1 cellular context compared by ENCODE assay signal in the genomic region with DNA sequence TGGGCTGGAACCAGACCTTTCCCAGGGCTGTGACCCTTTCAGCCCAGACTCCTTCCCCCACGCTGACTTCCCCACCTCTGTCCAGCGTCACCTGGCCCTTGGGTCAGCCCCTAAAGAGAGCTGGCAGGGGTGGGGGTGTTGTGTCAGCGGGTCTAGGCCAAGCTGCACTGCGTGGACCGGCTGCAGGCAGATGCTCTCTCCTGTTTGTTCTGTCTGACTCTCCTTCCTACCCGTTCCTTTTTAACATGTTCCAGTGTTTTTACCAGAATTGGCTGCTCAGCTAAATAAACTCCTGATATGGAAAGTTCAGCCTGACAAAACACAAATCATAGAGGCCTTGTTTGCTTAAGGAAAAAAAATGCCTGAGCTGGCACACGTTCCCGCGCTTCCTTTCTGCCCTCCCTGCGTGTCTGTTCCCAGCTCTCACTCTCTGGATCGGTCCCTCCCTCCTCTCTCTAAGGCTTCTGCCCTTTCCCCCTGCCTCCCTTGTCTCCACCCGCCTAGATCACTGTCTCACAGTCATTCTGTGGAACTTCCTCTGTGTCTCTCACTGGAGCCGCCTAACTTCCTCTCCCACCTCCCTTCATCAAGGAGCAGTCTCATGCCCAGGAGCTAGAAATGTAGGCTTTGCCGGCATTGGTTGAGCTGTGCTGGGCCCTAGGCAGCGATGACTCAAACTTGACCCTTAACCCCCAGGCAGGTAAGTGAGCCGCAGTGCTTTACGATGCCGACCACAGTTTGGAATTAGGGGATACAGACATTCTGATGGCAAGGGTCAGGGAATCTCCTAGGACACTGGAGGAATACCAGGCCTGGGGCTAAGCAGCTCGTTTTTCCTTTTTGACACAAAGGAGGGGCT.
TF ChIP-seq lines count a peak whose summit lies in the region.

No MANE protein-coding gene starts in this region.

TF ChIP-seq in WTC11, 78 proteins besides CTCF, POLR2A, EP300 and RAD21 (continued from another document):
- TF ChIP-seq, protein P1, sequence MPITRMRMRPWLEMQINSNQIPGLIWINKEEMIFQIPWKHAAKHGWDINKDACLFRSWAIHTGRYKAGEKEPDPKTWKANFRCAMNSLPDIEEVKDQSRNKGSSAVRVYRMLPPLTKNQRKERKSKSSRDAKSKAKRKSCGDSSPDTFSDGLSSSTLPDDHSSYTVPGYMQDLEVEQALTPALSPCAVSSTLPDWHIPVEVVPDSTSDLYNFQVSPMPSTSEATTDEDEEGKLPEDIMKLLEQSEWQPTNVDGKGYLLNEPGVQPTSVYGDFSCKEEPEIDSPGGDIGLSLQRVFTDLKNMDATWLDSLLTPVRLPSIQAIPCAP (CRISPR knock-in tag; IDR thresholded peaks at IDR 0.05), result no peak
- TF ChIP-seq CREB1 (CRISPR knock-in tag; IDR thresholded peaks at IDR 0.05) (no peak), NFE2L1 (CRISPR knock-in tag; IDR thresholded peaks at IDR 0.05) (no peak), TP53 (CRISPR knock-in tag; IDR thresholded peaks at IDR 0.05) (no peak), TEAD4 (CRISPR knock-in tag; IDR thresholded peaks at IDR 0.05) (no peak)
